In the genomic region with DNA sequence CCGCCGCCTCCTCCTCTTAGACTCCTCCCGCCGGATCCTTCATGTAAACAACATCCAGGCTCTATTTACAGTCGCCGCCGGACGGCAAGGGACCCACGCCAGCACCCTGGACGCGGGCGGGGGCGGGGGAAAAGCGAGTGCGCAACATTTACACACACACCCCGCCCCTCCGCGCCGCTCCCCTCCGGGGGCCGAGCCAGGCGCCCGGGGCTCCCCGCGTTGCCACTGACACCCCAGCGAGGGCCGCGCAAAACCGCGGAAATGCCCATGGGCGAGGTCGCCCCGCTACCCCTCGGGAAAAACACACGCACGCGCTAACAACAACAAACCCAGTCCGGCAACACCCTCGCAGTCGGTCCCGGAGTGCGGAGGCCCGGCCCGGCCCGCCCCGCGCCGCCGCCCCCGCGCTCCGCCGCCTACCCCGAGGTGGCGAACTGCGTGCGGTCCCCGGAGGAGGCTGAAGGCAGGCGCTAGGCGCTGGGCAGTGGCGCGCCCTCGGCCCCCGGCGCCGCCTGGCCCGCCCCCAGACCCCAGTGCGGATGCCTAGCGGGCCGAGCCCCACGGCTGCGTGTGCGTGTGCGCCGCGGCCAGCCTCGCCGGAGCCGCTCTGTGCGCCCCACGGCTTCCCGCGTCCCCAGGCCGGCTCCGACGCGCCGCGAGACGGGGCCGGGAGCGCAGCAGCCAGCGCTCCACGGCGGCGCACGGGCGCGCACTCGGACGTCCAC, we compare ENCODE assay signal across 8 cellular contexts.
A peak's percentile ranks its signal among the peaks of the same experiment; 100 is the strongest.
DNase-seq lines count a peak whose midpoint lies in the region; ATAC-seq and TF ChIP-seq lines count a peak whose summit lies in the region.

No MANE protein-coding gene starts in this region.

- peak; percentile 40 for ATAC-seq in HG02571 (IDR thresholded peaks at IDR 0.05; ENCODE audit: unreplicated experiment)
- ATAC-seq in left lung, result peak; percentile 85

- H3K27me3 ChIP-seq in left lung, result no peaks in the 10 kb centered on the region

- H3K9me3 ChIP-seq in left lung, result no peaks in the 10 kb centered on the region

- DNase-seq in GF-D8 (lab: John Stamatoyannopoulos, UW), result peak; percentile 17
- DNase-seq in NCI-H2227 (lab: John Stamatoyannopoulos, UW; ENCODE audit: unreplicated experiment), result peak; percentile 78
- DNase-seq in activated CD4-positive, alpha-beta T cell treated with anti-CD3 and anti-CD28 coated beads, Interleukin-2, amount 50 U/mL, for 1 hour, result peak; percentile 78
- DNase-seq in coronary artery (ENCODE audit: low spot score), result peak; percentile 94
- peak; percentile 93 to 96 for DNase-seq in left lung
- peak; percentile 77 for DNase-seq in stimulated activated CD4-positive, alpha-beta T cell treated with anti-CD3 and anti-CD28 coated beads, Interleukin-2, amount 100 ng/mL, for 24 hours
- DNase-seq in NCI-H1436 treated with DMSO at 0.1 percent for 48 hours (lab: John Stamatoyannopoulos, UW), result no peak

- intact Hi-C loops in left lung (cut with DNase I), result no loop called here

- no peaks in the 10 kb centered on the region for H3K36me3 ChIP-seq in left lung

- H3K4me1 ChIP-seq in left lung, result peaks cover 4 to 48% of the 10 kb centered on the region in 2 donors

- peak overlapping the region; percentile 99 to 100 for H3K27ac ChIP-seq in coronary artery
- H3K27ac ChIP-seq in left lung, result peak overlapping the region; percentile 98 to 99

- TF ChIP-seq CTCF in coronary artery (IDR thresholded peaks at IDR 0.05) (no peak), left lung (IDR thresholded peaks at IDR 0.05) (no peak)

- H3K4me3 ChIP-seq in coronary artery (peak overlapping the region; percentile 76), left lung (peak overlapping the region; percentile 81)
